Comparison of ENCODE assay signal across 7 cellular contexts in the genomic region with DNA sequence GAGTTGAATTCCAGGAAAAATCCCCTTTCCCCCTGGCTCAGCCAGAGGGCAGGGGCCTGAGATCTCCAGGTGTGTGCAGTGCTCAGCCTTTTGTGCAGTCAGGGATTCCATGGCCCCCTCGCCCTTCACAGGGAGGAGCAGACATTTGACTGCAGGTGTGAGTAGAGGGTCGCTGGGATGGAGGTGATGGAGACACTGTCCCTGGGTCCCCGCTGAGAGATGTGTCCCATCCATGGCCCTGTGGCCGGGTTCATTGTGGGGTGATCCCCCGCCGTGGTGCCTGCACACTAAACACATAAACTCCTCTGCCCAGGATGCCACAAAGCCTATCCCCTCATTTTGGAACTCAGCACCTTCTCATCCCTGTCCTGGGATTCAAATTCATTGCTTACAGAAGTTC. TPM values are rescaled to one million over a fixed set of nuclear protein-coding genes. Genes with fewer than 3 reads are reported as not detected.
DNase-seq lines count a peak whose midpoint lies in the region; ATAC-seq, FAIRE-seq and TF ChIP-seq lines count a peak whose summit lies in the region.
"Not testable (repeated sequence)": the region's sequence is repeated elsewhere in the genome, so short reads cannot be mapped to it uniquely, and the experiment has no call there.

No MANE protein-coding gene starts in this region.

- H2AFZ ChIP-seq in H9 (ENCODE audit: low read length): not testable (repeated sequence)

- not testable (repeated sequence) for H3K18ac ChIP-seq in H9 (ENCODE audit: insufficient read length, low read depth, low read length)

- H3K4me1 ChIP-seq in H9 (ENCODE audit: insufficient read depth, low read length); right cardiac atrium (ENCODE audit: control insufficient read depth, insufficient read depth, low read length); upper lobe of left lung: not testable (repeated sequence)

- H3K9me3 Mint-ChIP-seq in H9: not testable (repeated sequence)

- H3K4me3 Mint-ChIP-seq in H9: not testable (repeated sequence)

- H3T11ph ChIP-seq in H9 (ENCODE audit: low read length): not testable (repeated sequence)

- H4K91ac ChIP-seq in H9 (ENCODE audit: insufficient read length, low read depth, low read length): not testable (repeated sequence)

- H4K5ac ChIP-seq in H9 (ENCODE audit: insufficient read length, low read depth, low read length): not testable (repeated sequence)

- H3K36me3 Mint-ChIP-seq in H9 (ENCODE audit: insufficient read depth in 1 of 3, low read depth in 3 of 3): not testable (repeated sequence)

- not testable (repeated sequence) for H3K27me3 Mint-ChIP-seq in H9 (ENCODE audit: low read depth)

- H2BK5ac ChIP-seq in H9 (ENCODE audit: insufficient read length, low read length): not testable (repeated sequence)

- not testable (repeated sequence) for H3K9ac ChIP-seq in H9 (ENCODE audit: extremely low read depth, insufficient read length, low read length)

- H3K27ac ChIP-seq in H9 (ENCODE audit: insufficient read length, low read depth, low read length); coronary artery; right cardiac atrium (ENCODE audit: low read length); upper lobe of left lung: not testable (repeated sequence)

- not testable (repeated sequence) for H3K79me1 ChIP-seq in H9 (ENCODE audit: insufficient read depth, low read depth, low read length, poor library complexity, severe bottlenecking)

- H3K27ac Mint-ChIP-seq in H9: not testable (repeated sequence)

- TF ChIP-seq POLR2A in upper lobe of left lung (IDR thresholded peaks at IDR 0.05): not testable (repeated sequence)

- not testable (repeated sequence) for H2AK5ac ChIP-seq in H9 (ENCODE audit: insufficient read length, low read length)

- not testable (repeated sequence) for H3K4ac ChIP-seq in H9 (ENCODE audit: low read depth, low read length)

- peak; percentile 0 for DNase-seq in Daoy (ENCODE audit: low read depth)
- DNase-seq in H9: peak; percentile 17
- DNase-seq in coronary artery (ENCODE audit: low spot score): peak; percentile 29
- DNase-seq in right cardiac atrium; upper lobe of left lung; urothelium cell line (ENCODE audit: low spot score): not testable (repeated sequence)
- peak; percentile 51 for DNase-seq in mesenteric fat pad (ENCODE audit: low spot score)

- not testable (repeated sequence) for H2BK120ac ChIP-seq in H9 (ENCODE audit: low read depth, low read length, poor library complexity, severe bottlenecking)

- WGBS in H9 (ENCODE audit: extremely low coverage, insufficient read length, low lambda C conversion rate): no CpG with 5 or more reads among the region's 6 CpGs
- WGBS in right cardiac atrium: 79% methylated on average over 6 of the region's 6 CpGs
- WGBS in upper lobe of left lung, 2 donors: 89% methylated on average over 6 of the region's 6 CpGs; no CpG with 5 or more reads in 1 of the 2 donors

- not testable (repeated sequence) for H4K8ac ChIP-seq in H9 (replicated peaks; ENCODE audit: insufficient read length, low read depth, low read length)

- not testable (repeated sequence) for H3K4me2 ChIP-seq in H9 (ENCODE audit: insufficient read depth, insufficient read length, low read length)

- not testable (repeated sequence) for H2BK12ac ChIP-seq in H9 (ENCODE audit: insufficient read length, low read depth, low read length)

- H3K56ac ChIP-seq in H9 (ENCODE audit: insufficient read length, low read depth, low read length): not testable (repeated sequence)

- H4K20me1 ChIP-seq in H9 (ENCODE audit: control insufficient read depth, insufficient read depth, insufficient read length): not testable (repeated sequence)

- H3K4me1 Mint-ChIP-seq in H9: not testable (repeated sequence)

- H3K79me2 ChIP-seq in H9 (ENCODE audit: insufficient read depth, low read length): not testable (repeated sequence)

- FAIRE-seq in urothelium cell line (lab: Jason Lieb, UNC): peak; percentile 89

- H3K23me2 ChIP-seq in H9 (ENCODE audit: insufficient read length, low read depth, low read length, poor library complexity, severe bottlenecking): not testable (repeated sequence)

- not testable (repeated sequence) for TF ChIP-seq EP300 in upper lobe of left lung (IDR thresholded peaks at IDR 0.05)

- not testable (repeated sequence) for H3K9me3 ChIP-seq in H9 (ENCODE audit: control insufficient read depth, low read depth, low read length); right cardiac atrium (ENCODE audit: control insufficient read depth, low read length); upper lobe of left lung

- ATAC-seq in right cardiac atrium (peak; percentile 28 to 32), upper lobe of left lung (ENCODE audit: low FRiP score in 2 of 2) (peak; percentile 10 to 31)

- H3K23ac ChIP-seq in H9 (ENCODE audit: insufficient read length, low read depth, low read length): not testable (repeated sequence)

- H3K27me3 ChIP-seq in H9 (ENCODE audit: insufficient read depth, low read length); right cardiac atrium (ENCODE audit: control insufficient read depth, insufficient read depth); upper lobe of left lung: not testable (repeated sequence)

- H3K14ac ChIP-seq in H9 (ENCODE audit: insufficient read depth, low read length): not testable (repeated sequence)

- H3K36me3 ChIP-seq in upper lobe of left lung: not testable (repeated sequence)

- not testable (repeated sequence) for H3K4me3 ChIP-seq in coronary artery; right cardiac atrium (ENCODE audit: low read length); upper lobe of left lung

- intact Hi-C loops in right cardiac atrium (cut with DNase I): not testable (repeated sequence)

- H2BK15ac ChIP-seq in H9 (ENCODE audit: low read depth, low read length): not testable (repeated sequence)

- not testable (repeated sequence) for TF ChIP-seq CTCF in H9 (conservative IDR thresholded peaks at IDR 0.05); coronary artery (IDR thresholded peaks at IDR 0.05); upper lobe of left lung (IDR thresholded peaks at IDR 0.05)

- not testable (repeated sequence) for H2BK20ac ChIP-seq in H9 (ENCODE audit: low read depth, low read length, poor library complexity, severe bottlenecking)

RNA-seq across cellular contexts. Expression of gene SFSWAP, which starts 55.4 kb away (rescaled TPM):
- total RNA-seq in Daoy (2014; rRNA removed; shearing (Covaris generic)): 29.2 and 33.9 TPM in 2 replicates
- total RNA-seq in H9 (2021) (44.2 and 48.1 TPM in 2 replicates), right cardiac atrium (10 to 100 TPM; 18.8 to 24.1 (median 22.8) TPM), mesenteric fat pad (36.1 TPM), upper lobe of left lung (100 to 1,000 TPM in 1 of 6 donors, 10 to 100 TPM in 5; 33.9 to 136 (median 51.4) TPM)
- 16.6 TPM for polyA plus RNA-seq in right cardiac atrium
